ENCODE assay signal across 8 cellular contexts in genomic region chrX:40157228-40158035, GRCh38. TPM values are rescaled to one million over a fixed set of nuclear protein-coding genes. Genes with fewer than 3 reads are reported as not detected.
DNase-seq lines count a peak whose midpoint lies in the region; TF ChIP-seq lines count a peak whose summit lies in the region.

No MANE protein-coding gene starts in this region.

- H3K27ac ChIP-seq in WERI-Rb-1 (peak overlapping the region; percentile 98), skin epidermis (peak overlapping the region in 7 of 21 experiments; percentile 41 to 77 (median 65)), SK-N-SH (ENCODE audit: low read depth in 2 of 2, low read length in 1 of 2) (peak overlapping the region in 1 of 2 experiments; percentile 1; a peak in 1 of 4 replicates)

- H3K9ac ChIP-seq in iPS-15b (ENCODE audit: low read depth, low read length) (peak overlapping the region; percentile 70), SK-N-SH (no peak overlapping the region)

- in situ Hi-C loops in GM13976 (cut with MboI; ENCODE audit: low sequenced_read_pairs, unreplicated experiment) = no loop called here

- H3K4me3 ChIP-seq in WERI-Rb-1 (ENCODE audit: low read depth, low read length) (peak overlapping the region; percentile 64), iPS-15b (ENCODE audit: low read depth, low read length) (peak overlapping the region; percentile 63), skin epidermis (peak overlapping the region; percentile 23 to 42 (median 28)), SK-N-SH (ENCODE audit: low read depth in 2 of 2, low read length in 1 of 2) (no peak overlapping the region)

- no peaks in the 10 kb centered on the region for H3K79me2 ChIP-seq in SK-N-SH (ENCODE audit: insufficient read depth)

- H3F3A ChIP-seq in SK-N-SH (replicated peaks; ENCODE audit: insufficient read depth) = no peaks in the 10 kb centered on the region

- H3K9me3 ChIP-seq in WERI-Rb-1 (ENCODE audit: severe bottlenecking) (peaks cover 7% of the 10 kb centered on the region), iPS-15b (ENCODE audit: control insufficient read depth, insufficient read depth, low read length) (no peaks in the 10 kb centered on the region), SK-N-SH (no peaks in the 10 kb centered on the region)

- DNase-seq in DMS53 (lab: John Stamatoyannopoulos, UW) = peak; percentile 47
- DNase-seq in DMS53 treated with DMSO at 0.1 percent for 48 hours (lab: John Stamatoyannopoulos, UW; ENCODE audit: unreplicated experiment) = no peak
- DNase-seq in WERI-Rb-1 = peak; percentile 17
- no peak for DNase-seq in GM13976 (ENCODE audit: low spot score)
- DNase-seq in cortex of kidney (lab: John Stamatoyannopoulos, UW) = no peak
- DNase-seq in SK-N-SH = no peak

- H3K9me2 ChIP-seq in SK-N-SH = no peaks in the 10 kb centered on the region

- WGBS in SK-N-SH (ENCODE audit: low lambda C conversion rate) = 75% methylated on average over 14 of the region's 15 CpGs

- H3K4me1 ChIP-seq in iPS-15b (ENCODE audit: control insufficient read depth, insufficient read depth, low read length) (peaks cover 11% of the 10 kb centered on the region), SK-N-SH (ENCODE audit: control insufficient read depth in 1 of 2, insufficient read depth in 2 of 2, low read depth in 1 of 2, low read length in 1 of 2) (peaks cover 0 to 20% of the 10 kb centered on the region in 2 experiments; a peak in 2 of 4 replicates)

- no peak for TF ChIP-seq CTCF in WERI-Rb-1 (IDR thresholded peaks at IDR 0.05; ENCODE audit: low read depth, low read length)
- no peak for TF ChIP-seq CTCF in GM13976 (IDR thresholded peaks at IDR 0.05; ENCODE audit: borderline replicate concordance, control extremely low read depth, extremely low read depth, insufficient read depth, missing control alignments)
- no peak for TF ChIP-seq CTCF in SK-N-SH (IDR thresholded peaks at IDR 0.05)

- no peak overlapping the region for H2AFZ ChIP-seq in SK-N-SH (ENCODE audit: low read depth)

- H4K20me1 ChIP-seq in SK-N-SH (ENCODE audit: insufficient read depth) = no peaks in the 10 kb centered on the region

- TF ChIP-seq EP300 in SK-N-SH (IDR thresholded peaks at IDR 0.05; ENCODE audit: borderline replicate concordance in 1 of 2, low read depth in 1 of 2, low read length in 1 of 2) = no peak

- H3K27me3 ChIP-seq in WERI-Rb-1 (ENCODE audit: insufficient read depth, low read depth, severe bottlenecking) = peaks cover 55% of the 10 kb centered on the region
- H3K27me3 ChIP-seq in iPS-15b (ENCODE audit: control insufficient read depth, insufficient read depth, low read length) = peaks cover 6% of the 10 kb centered on the region
- peaks cover 35% of the 10 kb centered on the region; the same call in 1 of the 2 replicates for H3K27me3 ChIP-seq in SK-N-SH (ENCODE audit: insufficient read depth)

- H3K36me3 ChIP-seq in WERI-Rb-1 (no peaks in the 10 kb centered on the region), iPS-15b (ENCODE audit: control insufficient read depth, insufficient read depth, low read length) (no peaks in the 10 kb centered on the region), SK-N-SH (replicated peaks in 1 of 2; ENCODE audit: control insufficient read depth in 1 of 2, insufficient read depth in 2 of 2, low read length in 1 of 2) (no peaks in the 10 kb centered on the region)

- H3K4me2 ChIP-seq in SK-N-SH = no peak overlapping the region

- CTCF ChIA-PET in SK-N-SH (lab: Yijun Ruan, JAX) = interaction anchor here (1.4 kb wide), 1 partner anchor 110 kb away, joined by 5 read pairs; no protein-coding TSS in a partner anchor

- POLR2A ChIA-PET in SK-N-SH (lab: Yijun Ruan, JAX) = interaction anchor here (1.4 to 5.0 kb wide), 2 partner anchors 7 to 60 kb away, joined by 4 to 26 read pairs; partner anchors contain the start of gene BCOR

- TF ChIP-seq RAD21 in SK-N-SH (IDR thresholded peaks at IDR 0.05; ENCODE audit: low read length) = no peak

TF ChIP-seq in SK-N-SH, 30 proteins besides CTCF, POLR2A, EP300 and RAD21:
- no peak for TF ChIP-seq USF2 (IDR thresholded peaks at IDR 0.05; ENCODE audit: borderline replicate concordance, low read depth, low read length)
- TF ChIP-seq, protein P1, sequence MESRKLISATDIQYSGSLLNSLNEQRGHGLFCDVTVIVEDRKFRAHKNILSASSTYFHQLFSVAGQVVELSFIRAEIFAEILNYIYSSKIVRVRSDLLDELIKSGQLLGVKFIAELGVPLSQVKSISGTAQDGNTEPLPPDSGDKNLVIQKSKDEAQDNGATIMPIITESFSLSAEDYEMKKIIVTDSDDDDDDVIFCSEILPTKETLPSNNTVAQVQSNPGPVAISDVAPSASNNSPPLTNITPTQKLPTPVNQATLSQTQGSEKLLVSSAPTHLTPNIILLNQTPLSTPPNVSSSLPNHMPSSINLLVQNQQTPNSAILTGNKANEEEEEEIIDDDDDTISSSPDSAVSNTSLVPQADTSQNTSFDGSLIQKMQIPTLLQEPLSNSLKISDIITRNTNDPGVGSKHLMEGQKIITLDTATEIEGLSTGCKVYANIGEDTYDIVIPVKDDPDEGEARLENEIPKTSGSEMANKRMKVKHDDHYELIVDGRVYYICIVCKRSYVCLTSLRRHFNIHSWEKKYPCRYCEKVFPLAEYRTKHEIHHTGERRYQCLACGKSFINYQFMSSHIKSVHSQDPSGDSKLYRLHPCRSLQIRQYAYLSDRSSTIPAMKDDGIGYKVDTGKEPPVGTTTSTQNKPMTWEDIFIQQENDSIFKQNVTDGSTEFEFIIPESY (IDR thresholded peaks at IDR 0.05; ENCODE audit: borderline replicate concordance, low read depth) = no peak
- TF ChIP-seq MAX (IDR thresholded peaks at IDR 0.05; ENCODE audit: low read depth) = no peak
- TF ChIP-seq PBX3 (IDR thresholded peaks at IDR 0.05) = no peak
- TF ChIP-seq, protein P2, sequence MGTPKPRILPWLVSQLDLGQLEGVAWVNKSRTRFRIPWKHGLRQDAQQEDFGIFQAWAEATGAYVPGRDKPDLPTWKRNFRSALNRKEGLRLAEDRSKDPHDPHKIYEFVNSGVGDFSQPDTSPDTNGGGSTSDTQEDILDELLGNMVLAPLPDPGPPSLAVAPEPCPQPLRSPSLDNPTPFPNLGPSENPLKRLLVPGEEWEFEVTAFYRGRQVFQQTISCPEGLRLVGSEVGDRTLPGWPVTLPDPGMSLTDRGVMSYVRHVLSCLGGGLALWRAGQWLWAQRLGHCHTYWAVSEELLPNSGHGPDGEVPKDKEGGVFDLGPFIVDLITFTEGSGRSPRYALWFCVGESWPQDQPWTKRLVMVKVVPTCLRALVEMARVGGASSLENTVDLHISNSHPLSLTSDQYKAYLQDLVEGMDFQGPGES (IDR thresholded peaks at IDR 0.05; ENCODE audit: low read depth, low read length) = no peak

RNA-seq across cellular contexts. Expression of gene BCOR, which starts 59.7 kb away (rescaled TPM):
- polyA plus RNA-seq in SK-N-SH (2012; rRNA removed) = 6.9 and 8.8 TPM in 2 replicates
- polyA plus RNA-seq in SK-N-SH (2012; cell fraction: cytosol; rRNA removed) = 8.4 and 9.4 TPM in 2 replicates
- 19.4 and 21.9 TPM in 2 replicates for polyA plus RNA-seq in SK-N-SH (2012; cell fraction: nucleus; rRNA removed)

Comparison
In these comparisons a context has a peak if more than half of its experiments do, and no peak if none do; other contexts are left out.
1. DNase-seq: peak in DMS53 (single experiment) and WERI-Rb-1 (single experiment); none in DMS53 treated with DMSO at 0.1 percent for 48 hours (single experiment), GM13976 (single experiment), cortex of kidney (single experiment) and SK-N-SH (single experiment).
2. H3K4me3 ChIP-seq: peak in WERI-Rb-1 (single experiment), iPS-15b (single experiment) and skin epidermis (7 of 7); none in SK-N-SH (0 of 2).